In the genomic region with DNA sequence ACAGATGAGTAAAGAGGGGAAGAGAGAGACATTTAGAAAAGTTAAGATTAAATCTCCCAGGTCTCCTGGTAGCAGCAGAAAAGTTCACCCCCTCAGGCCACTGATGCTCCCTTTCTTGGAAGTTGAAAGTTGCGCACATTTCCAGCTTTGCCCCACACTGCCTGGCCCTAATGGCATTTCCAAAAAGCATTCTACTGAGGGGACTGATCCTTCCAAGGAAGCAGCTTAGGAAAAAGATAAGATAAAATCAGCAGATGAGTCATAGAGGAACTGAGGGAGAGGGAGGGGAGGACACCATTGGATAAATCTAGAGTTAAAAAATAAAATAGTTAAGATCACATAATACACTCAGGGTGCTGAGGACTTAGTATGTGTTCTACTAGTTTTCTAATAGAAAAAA, we compare ENCODE assay signal across 13 cellular contexts.
"Had no signal": no experiment of that assay in that cellular context is flagged by ENCODE, and none has a peak within 500 bp of the region (broad histone marks: within the 10 kb centered on the region; RNA-seq: fewer than 3 reads in every experiment).

No MANE protein-coding gene starts in this region.

- H3K4me2 ChIP-seq: hepatocyte, neural progenitor cell, smooth muscle cell had no signal

- H3K27ac ChIP-seq: cardiac muscle cell, hepatocyte, neural progenitor cell, ovary, right lobe of liver had no signal

- H3K79me2 ChIP-seq: hepatocyte had no signal

- H3K27me3 ChIP-seq: cardiac muscle cell, hepatocyte, neural progenitor cell, right lobe of liver had no signal

- H2AFZ ChIP-seq: hepatocyte, neural progenitor cell had no signal

- DNase-seq: activated CD4-positive, alpha-beta T cell treated with anti-CD3 and anti-CD28 coated beads, Interleukin-2, amount 10 ng/mL, durations not matched to agents 7 days and 5 days; activated CD4-positive, CD25-positive, alpha-beta regulatory T cell; activated CD8-positive, alpha-beta memory T cell treated with anti-CD3 and anti-CD28 coated beads for 24 hours; activated naive CD4-positive, alpha-beta T cell treated with anti-CD3 and anti-CD28 coated beads, Interleukin-2, amount 50 U/mL, for 16 hours; ovary; right lobe of liver; stimulated activated naive CD8-positive, alpha-beta T cell treated with anti-CD3 and anti-CD28 coated beads, Interleukin-15, Interleukin-2, amounts not matched to agents 100 U/mL and 50 U/mL, for 24 hours had no signal

- H3K36me3 ChIP-seq: cardiac muscle cell, neural progenitor cell, ovary, right lobe of liver had no signal

- H3K4me3 ChIP-seq: cardiac muscle cell, hepatocyte, neural progenitor cell, ovary, right lobe of liver, smooth muscle cell had no signal

- ATAC-seq: esophagus mucosa; left lobe of liver; right lobe of liver; stimulated activated naive CD8-positive, alpha-beta T cell treated with anti-CD3 and anti-CD28 coated beads, Interleukin-15, Interleukin-2, amounts not matched to agents 100 U/mL and 50 U/mL, for 24 hours had no signal

- H3K9me3 ChIP-seq: ovary, right lobe of liver had no signal

- H3K4me1 ChIP-seq: neural progenitor cell, right lobe of liver had no signal

- H3K9ac ChIP-seq: neural progenitor cell had no signal
